In the genomic region with DNA sequence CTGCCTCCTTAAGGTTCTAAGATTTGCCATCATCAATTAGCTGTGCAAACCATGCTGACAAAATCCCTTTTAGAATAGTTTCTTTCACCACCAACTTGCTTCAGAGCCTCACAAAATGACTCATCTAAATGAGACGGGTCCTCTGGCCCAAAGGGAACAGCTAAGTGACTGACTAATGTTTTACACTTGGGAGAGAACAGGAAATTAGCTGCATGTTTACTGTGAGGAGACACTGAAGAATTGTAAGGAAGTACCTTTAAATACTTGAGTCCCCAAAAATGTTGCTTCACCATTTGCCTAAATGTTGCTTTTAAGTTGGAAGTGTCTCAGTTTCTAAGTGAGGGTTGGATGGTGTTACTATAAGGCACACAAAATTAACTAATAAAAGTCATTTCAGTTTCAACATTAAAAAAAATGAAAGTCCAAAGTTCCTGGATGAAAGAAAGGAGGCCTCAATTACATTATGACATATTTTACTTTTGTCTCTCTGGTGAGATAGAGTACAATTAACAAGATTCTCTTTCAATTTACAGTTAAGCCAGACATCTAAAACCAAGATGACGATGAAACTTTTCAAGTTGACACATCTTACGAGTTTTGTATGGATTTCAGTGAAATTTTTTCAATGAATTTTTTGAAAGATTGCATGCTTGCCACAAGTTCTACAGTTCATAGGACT, we compare ENCODE assay signal across 9 cellular contexts.
DNase-seq lines count a peak whose midpoint lies in the region; ATAC-seq, FAIRE-seq and TF ChIP-seq lines count a peak whose summit lies in the region.
"Had no signal": no experiment of that assay in that cellular context is flagged by ENCODE, and none has a peak within 500 bp of the region (broad histone marks: within the 10 kb centered on the region; RNA-seq: fewer than 3 reads in every experiment).

No MANE protein-coding gene starts in this region.

- no peaks in the 10 kb centered on the region for H3K79me2 ChIP-seq in endothelial cell of umbilical vein (ENCODE audit: control insufficient read depth, insufficient read depth, low read length)

- no peaks in the 10 kb centered on the region for H3K9me3 ChIP-seq in endothelial cell of umbilical vein (replicated peaks; ENCODE audit: control insufficient read depth, insufficient read depth, low read length)
- no peaks in the 10 kb centered on the region for H3K9me3 ChIP-seq in CD8-positive, alpha-beta T cell (ENCODE audit: low read length)

- H3K4me3 ChIP-seq in AG10803 (ENCODE audit: low read length) (no peak overlapping the region), endothelial cell of umbilical vein (replicated peaks in 1 of 3; ENCODE audit: insufficient read depth in 1 of 3, low read depth in 1 of 3, low read length in 3 of 3) (no peak overlapping the region)
- H3K4me3 ChIP-seq in CD8-positive, alpha-beta T cell (ENCODE audit: low read depth, low read length) = no peak overlapping the region

- H3K4me1 Mint-ChIP-seq in CD8-positive, alpha-beta T cell (ENCODE audit: low read depth) = no peaks in the 10 kb centered on the region

- H2AFZ ChIP-seq in endothelial cell of umbilical vein (ENCODE audit: low read depth, low read length) = no peak overlapping the region

- ATAC-seq in GM19463 (IDR thresholded peaks at IDR 0.05; ENCODE audit: unreplicated experiment) = peak; percentile 93
- peak; percentile 68 for ATAC-seq in stimulated activated naive CD8-positive, alpha-beta T cell treated with anti-CD3 and anti-CD28 coated beads, Interleukin-15, Interleukin-2, amounts not matched to agents 100 U/mL and 50 U/mL, for 24 hours
- ATAC-seq in CD8-positive, alpha-beta T cell = no peak

- H3K9me1 ChIP-seq in endothelial cell of umbilical vein (replicated peaks; ENCODE audit: control insufficient read depth, extremely low read depth, insufficient read depth, low read length) = no peaks in the 10 kb centered on the region

- intact Hi-C loops in endothelial cell of umbilical vein (cut with micrococcal nuclease) = loop anchor here (1.0 to 2.0 kb wide), 3 partner anchors 10 to 210 kb away; no protein-coding TSS in a partner anchor
- intact Hi-C loops in CD8-positive, alpha-beta T cell (cut with DNase I, micrococcal nuclease) = no loop called here

- no peaks in the 10 kb centered on the region for H3K36me3 Mint-ChIP-seq in CD8-positive, alpha-beta T cell
- H3K36me3 Mint-ChIP-seq: brain had no signal

- FAIRE-seq in endothelial cell of umbilical vein (lab: Jason Lieb, UNC) = peak; percentile 92

- no peaks in the 10 kb centered on the region for H3K9me3 Mint-ChIP-seq in CD8-positive, alpha-beta T cell

- peaks cover 3% of the 10 kb centered on the region for H3K27me3 Mint-ChIP-seq in CD8-positive, alpha-beta T cell (ENCODE audit: low read depth)

- TSS peak; percentile 83 for BruUV-seq in endothelial cell of umbilical vein (replicated peaks; lab: Mats Ljungman, UMichigan)

- dilution Hi-C loops in endothelial cell of umbilical vein (cut with MboI; ENCODE audit: extremely low pct_ligation_motif_present, low sequenced_read_pairs) = no loop called here

- DNase-seq in AG10803 (ENCODE audit: low read depth) (peak; percentile 96), LoVo (ENCODE audit: low spot score) (peak; percentile 9), endothelial cell of umbilical vein (ENCODE audit: low read depth, low spot score) (peak; percentile 88), NCI-H2029 treated with DMSO at 0.1 percent for 48 hours (lab: John Stamatoyannopoulos, UW) (no peak), UCSD-AML1 (lab: John Stamatoyannopoulos, UW; ENCODE audit: unreplicated experiment) (no peak)
- no peak for DNase-seq in stimulated activated naive CD8-positive, alpha-beta T cell treated with anti-CD3 and anti-CD28 coated beads, Interleukin-15, Interleukin-2, amounts not matched to agents 100 U/mL and 50 U/mL, for 24 hours
- DNase-seq in CD8-positive, alpha-beta T cell = no peak

- peaks cover 4 to 6% of the 10 kb centered on the region in 2 experiments for H3K36me3 ChIP-seq in endothelial cell of umbilical vein (ENCODE audit: control insufficient read depth in 2 of 2, extremely low read depth in 1 of 2, insufficient read depth in 2 of 2, low read length in 2 of 2)
- no peaks in the 10 kb centered on the region for H3K36me3 ChIP-seq in CD8-positive, alpha-beta T cell (ENCODE audit: insufficient read depth, low read length)

- no peaks in the 10 kb centered on the region for H3K27me3 ChIP-seq in endothelial cell of umbilical vein (ENCODE audit: control insufficient read depth in 2 of 2, insufficient read depth in 2 of 2, low read length in 2 of 2)
- H3K27me3 ChIP-seq in CD8-positive, alpha-beta T cell (ENCODE audit: insufficient read depth, low read length) = no peaks in the 10 kb centered on the region

- no peak overlapping the region for H3K4me3 Mint-ChIP-seq in CD8-positive, alpha-beta T cell

- H3K9ac ChIP-seq in endothelial cell of umbilical vein (replicated peaks; ENCODE audit: extremely low read depth, insufficient read depth, low read length) = peak overlapping the region; percentile 28

- H3K27ac Mint-ChIP-seq in CD8-positive, alpha-beta T cell = no peak overlapping the region

- H3K27ac ChIP-seq in endothelial cell of umbilical vein (ENCODE audit: insufficient read depth, low read depth, low read length) = peak overlapping the region; percentile 76
- no peak overlapping the region for H3K27ac ChIP-seq in CD8-positive, alpha-beta T cell (ENCODE audit: low read depth, low read length)

- TF ChIP-seq CTCF in AG10803 (conservative IDR thresholded peaks at IDR 0.05; ENCODE audit: low read length) = no peak
- TF ChIP-seq CTCF in endothelial cell of umbilical vein (IDR thresholded peaks at IDR 0.05; ENCODE audit: extremely low read depth in 1 of 2, insufficient read depth in 1 of 2, low read depth in 1 of 2, low read length in 2 of 2) = no peak
- no peak for TF ChIP-seq CTCF in CD8-positive, alpha-beta T cell (IDR thresholded peaks at IDR 0.05)

- peak overlapping the region; percentile 67 for H3K4me2 ChIP-seq in endothelial cell of umbilical vein (ENCODE audit: insufficient read depth, low read length)

- H3K4me1 ChIP-seq in endothelial cell of umbilical vein (ENCODE audit: control insufficient read depth, extremely low read depth, insufficient read depth, low read length) = peaks cover 17% of the 10 kb centered on the region
- no peaks in the 10 kb centered on the region for H3K4me1 ChIP-seq in CD8-positive, alpha-beta T cell (ENCODE audit: insufficient read depth, low read length)

- CTCF ChIA-PET in endothelial cell of umbilical vein (lab: Charles Lee) = interaction anchor here (0.7 to 2.0 kb wide), 4 partner anchors 28 to 163 kb away, joined by 3 to 7 read pairs (median 3); no protein-coding TSS in a partner anchor
- CTCF ChIA-PET in CD8-positive, alpha-beta T cell (lab: Charles Lee) = no interaction called here

- no peaks in the 10 kb centered on the region for H4K20me1 ChIP-seq in endothelial cell of umbilical vein (replicated peaks; ENCODE audit: control insufficient read depth, extremely low read depth, insufficient read depth, low read length)

- POLR2A ChIA-PET in endothelial cell of umbilical vein (lab: Charles Lee) = interaction anchor here (0.5 kb wide), 1 partner anchor 254 kb away, joined by 4 read pairs; no protein-coding TSS in a partner anchor
- POLR2A ChIA-PET in CD8-positive, alpha-beta T cell (lab: Charles Lee) = no interaction called here

- TF ChIP-seq POLR2A in endothelial cell of umbilical vein (IDR thresholded peaks at IDR 0.05; ENCODE audit: low read depth, low read length) = no peak

TF ChIP-seq in endothelial cell of umbilical vein, 7 proteins besides CTCF, POLR2A, EP300 and RAD21:
- TF ChIP-seq MYC (IDR thresholded peaks at IDR 0.05; ENCODE audit: low read depth, low read length) (no peak), FOS (IDR thresholded peaks at IDR 0.05; ENCODE audit: borderline replicate concordance, insufficient read depth, low read length) (peak; percentile 98), GATA2 (IDR thresholded peaks at IDR 0.05; ENCODE audit: insufficient read depth, insufficient read length, low read depth, low read length) (no peak), JUN (IDR thresholded peaks at IDR 0.05; ENCODE audit: borderline replicate concordance, insufficient read depth, insufficient read length, low read depth) (peak; percentile 80), POLR2AphosphoS5 (IDR thresholded peaks at IDR 0.05; ENCODE audit: insufficient read depth, low read depth, low read length) (no peak)
- TF ChIP-seq, protein P1, sequence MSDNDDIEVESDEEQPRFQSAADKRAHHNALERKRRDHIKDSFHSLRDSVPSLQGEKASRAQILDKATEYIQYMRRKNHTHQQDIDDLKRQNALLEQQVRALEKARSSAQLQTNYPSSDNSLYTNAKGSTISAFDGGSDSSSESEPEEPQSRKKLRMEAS (IDR thresholded peaks at IDR 0.05; ENCODE audit: insufficient read depth, insufficient read length) = no peak
TF ChIP-seq in endothelial cell of umbilical vein: peak in this region for 2.

Comparison
In these comparisons a context has a peak if more than half of its experiments do, and no peak if none do; other contexts are left out.
1. DNase-seq: peak in AG10803 (single experiment), LoVo (single experiment) and endothelial cell of umbilical vein (single experiment); none in stimulated activated naive CD8-positive, alpha-beta T cell treated with anti-CD3 and anti-CD28 coated beads, Interleukin-15, Interleukin-2, amounts not matched to agents 100 U/mL and 50 U/mL, for 24 hours (single experiment), NCI-H2029 treated with DMSO at 0.1 percent for 48 hours (single experiment), UCSD-AML1 (single experiment) and CD8-positive, alpha-beta T cell (0 of 7).